Comparison of ENCODE assay signal across 22 cellular contexts in the genomic region with DNA sequence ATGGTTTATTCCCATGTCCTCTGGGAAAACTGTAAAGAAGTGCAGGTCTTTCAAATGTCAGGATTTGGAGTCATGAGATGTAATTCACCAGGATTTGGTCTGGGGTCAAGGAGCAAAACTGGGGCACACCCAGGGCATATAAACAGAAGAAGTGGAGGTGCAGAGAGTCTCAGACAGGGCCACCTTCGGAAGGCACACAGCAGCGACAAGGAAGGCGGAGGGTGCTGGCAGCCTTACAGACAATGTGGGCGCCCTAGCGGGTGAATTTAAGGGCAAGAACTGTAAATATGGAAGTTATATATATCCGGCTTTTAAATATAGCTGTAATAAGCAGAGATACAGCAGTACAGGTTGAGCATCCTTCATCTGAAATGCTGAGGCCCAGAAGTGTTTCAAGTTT. TPM values are rescaled to one million over a fixed set of nuclear protein-coding genes. Genes with fewer than 3 reads are reported as not detected.
A peak's percentile ranks its signal among the peaks of the same experiment; 100 is the strongest.
DNase-seq lines count a peak whose midpoint lies in the region; ATAC-seq and TF ChIP-seq lines count a peak whose summit lies in the region.
"Had no signal": no experiment of that assay in that cellular context is flagged by ENCODE, and none has a peak within 500 bp of the region (broad histone marks: within the 10 kb centered on the region; RNA-seq: fewer than 3 reads in every experiment).

No MANE protein-coding gene starts in this region.

- no peak for TF ChIP-seq POLR2A in gastrocnemius medialis (IDR thresholded peaks at IDR 0.05)

- in situ Hi-C loops in gastrocnemius medialis (cut with MboI; ENCODE audit: low sequenced_read_pairs in 4 of 4) = no loop called here

- H3K9me3 ChIP-seq in A673 (ENCODE audit: low read depth, low read length, poor library complexity, severe bottlenecking) (no peaks in the 10 kb centered on the region), endodermal cell (ENCODE audit: control insufficient read depth, low read length) (no peaks in the 10 kb centered on the region), gastrocnemius medialis (no peaks in the 10 kb centered on the region)
- no peaks in the 10 kb centered on the region for H3K9me3 ChIP-seq in CD4-positive, alpha-beta memory T cell (ENCODE audit: control insufficient read depth in 1 of 2, low read length in 2 of 2)
- H3K9me3 ChIP-seq: BE2C had no signal

- POLR2A ChIA-PET in A673 (lab: Charles Lee; ENCODE audit: low non-redundant PET) = no interaction called here
- POLR2A ChIA-PET in CD4-positive, alpha-beta memory T cell (lab: Charles Lee; ENCODE audit: partially characterized antibody) = no interaction called here

- peak overlapping the region in 4 of 7 donors; percentile 16 to 81 (median 56) for H3K27ac Mint-ChIP-seq in CD4-positive, alpha-beta memory T cell
- H3K27ac Mint-ChIP-seq in endodermal cell = no peak overlapping the region
- H3K27ac Mint-ChIP-seq: CD14-positive monocyte had no signal

- ATAC-seq in HG03175 (IDR thresholded peaks at IDR 0.05; ENCODE audit: unreplicated experiment) (no peak), gastrocnemius medialis (no peak)

- TSS peak; percentile 19 for BruUV-seq in A673 (replicated peaks; lab: Mats Ljungman, UMichigan)

- no peak for DNase-seq in A673 (ENCODE audit: low spot score)
- no peak for DNase-seq in CD4-positive, alpha-beta memory T cell
- peak; percentile 21 for DNase-seq in endodermal cell
- peak; percentile 11 for DNase-seq in stimulated activated CD8-positive, alpha-beta memory T cell treated with anti-CD3 and anti-CD28 coated beads, Interleukin-4, amount 100 ng/mL, for 48 hours
- no peak for DNase-seq in KG1 (lab: John Stamatoyannopoulos, UW)
- no peak for DNase-seq in gastrocnemius medialis
- DNase-seq: BE2C, Calu3, DMS79 treated with DMSO at 0.1 percent for 48 hours, GF-D8, Kasumi-1, NCI-H1105 treated with DMSO at 0.1 percent for 48 hours, NCI-H146, NCI-H1930, NCI-H2107, NCI-H446, NCI-H524 treated with DMSO at 0.1 percent for 48 hours, NCI-H774, SHP77 had no signal

- CTCF ChIA-PET in A673 (lab: Charles Lee) = no interaction called here
- CTCF ChIA-PET in CD4-positive, alpha-beta memory T cell (lab: Charles Lee; ENCODE audit: partially characterized antibody) = no interaction called here

- peaks cover 15 to 39% of the 10 kb centered on the region in 2 donors for H3K36me3 Mint-ChIP-seq in CD4-positive, alpha-beta memory T cell
- H3K36me3 Mint-ChIP-seq in endodermal cell (ENCODE audit: low read depth) = peaks cover 3% of the 10 kb centered on the region

- H3K27ac ChIP-seq in A673 (ENCODE audit: low read depth, low read length, poor library complexity, severe bottlenecking) (no peak overlapping the region), endodermal cell (ENCODE audit: low read depth, low read length) (no peak overlapping the region), gastrocnemius medialis (no peak overlapping the region)
- H3K27ac ChIP-seq in CD4-positive, alpha-beta memory T cell (ENCODE audit: low read depth, low read length) = no peak overlapping the region
- H3K27ac ChIP-seq: RWPE1 had no signal

- TF ChIP-seq CTCF in A673 (conservative IDR thresholded peaks at IDR 0.05; ENCODE audit: low read depth, low read length) = no peak
- TF ChIP-seq CTCF in endodermal cell (conservative IDR thresholded peaks at IDR 0.05) = no peak
- TF ChIP-seq CTCF in gastrocnemius medialis (IDR thresholded peaks at IDR 0.05 in 4 of 5, conservative IDR thresholded peaks at IDR 0.05 in 1 of 5) = no peak

- H3K36me3 ChIP-seq in A673 (ENCODE audit: insufficient read depth, low read length, poor library complexity, severe bottlenecking) (no peaks in the 10 kb centered on the region), endodermal cell (ENCODE audit: control insufficient read depth, insufficient read depth, low read length) (no peaks in the 10 kb centered on the region), gastrocnemius medialis (peaks cover 0 to 4% of the 10 kb centered on the region in 2 donors)
- H3K36me3 ChIP-seq in CD4-positive, alpha-beta memory T cell (ENCODE audit: insufficient read depth, low read length) = peaks cover 5% of the 10 kb centered on the region
- H3K36me3 ChIP-seq: BE2C had no signal

- 95 to 100% methylated on average over 6 of the region's 6 CpGs for WGBS in endodermal cell (ENCODE audit: insufficient coverage in 1 of 2, insufficient read length in 1 of 2), 2 experiments

- H3K27me3 ChIP-seq in A673 (replicated peaks; ENCODE audit: insufficient read depth, low read depth, low read length, poor library complexity) (no peaks in the 10 kb centered on the region), endodermal cell (ENCODE audit: control insufficient read depth, insufficient read depth, low read length, poor library complexity, severe bottlenecking) (no peaks in the 10 kb centered on the region), gastrocnemius medialis (no peaks in the 10 kb centered on the region)
- H3K27me3 ChIP-seq in CD4-positive, alpha-beta memory T cell (ENCODE audit: insufficient read depth, low read length) = no peaks in the 10 kb centered on the region
- H3K27me3 ChIP-seq: BE2C had no signal

- H3K4me1 ChIP-seq in A673 (ENCODE audit: insufficient read depth, low read length, poor library complexity, severe bottlenecking) = no peaks in the 10 kb centered on the region
- no peaks in the 10 kb centered on the region for H3K4me1 ChIP-seq in CD4-positive, alpha-beta memory T cell (ENCODE audit: insufficient read depth, low read length)
- no peaks in the 10 kb centered on the region for H3K4me1 ChIP-seq in endodermal cell (ENCODE audit: control insufficient read depth, insufficient read depth, low read length)
- peaks cover 11 to 17% of the 10 kb centered on the region in 2 donors for H3K4me1 ChIP-seq in gastrocnemius medialis
- H3K4me1 ChIP-seq: BE2C had no signal

- H3K9ac ChIP-seq in endodermal cell (ENCODE audit: extremely low read depth, low read length, poor library complexity, severe bottlenecking) = no peak overlapping the region

- intact Hi-C loops in A673 (cut with micrococcal nuclease; ENCODE audit: unreplicated experiment) (no loop called here), gastrocnemius medialis (cut with DNase I; ENCODE audit: low total_unique reads) (no loop called here)
- intact Hi-C loops in CD4-positive, alpha-beta memory T cell (cut with micrococcal nuclease) = no loop called here

- H3K4me3 ChIP-seq in A673 (ENCODE audit: low read depth, low read length, poor library complexity, severe bottlenecking) = no peak overlapping the region
- H3K4me3 ChIP-seq in CD4-positive, alpha-beta memory T cell (ENCODE audit: low read length in 2 of 2) = no peak overlapping the region
- H3K4me3 ChIP-seq in endodermal cell (ENCODE audit: low read length) = no peak overlapping the region
- no peak overlapping the region for H3K4me3 ChIP-seq in gastrocnemius medialis

- no peaks in the 10 kb centered on the region for H3K4me1 Mint-ChIP-seq in CD4-positive, alpha-beta memory T cell
- peaks cover 3% of the 10 kb centered on the region for H3K4me1 Mint-ChIP-seq in endodermal cell

- H3K27me3 Mint-ChIP-seq in CD4-positive, alpha-beta memory T cell = no peaks in the 10 kb centered on the region
- no peaks in the 10 kb centered on the region for H3K27me3 Mint-ChIP-seq in endodermal cell (ENCODE audit: insufficient read depth)

- H3K9me3 Mint-ChIP-seq in CD4-positive, alpha-beta memory T cell = no peaks in the 10 kb centered on the region
- peaks cover 1% of the 10 kb centered on the region for H3K9me3 Mint-ChIP-seq in endodermal cell

- H3K4me3 Mint-ChIP-seq in CD4-positive, alpha-beta memory T cell = no peak overlapping the region
- no peak overlapping the region for H3K4me3 Mint-ChIP-seq in endodermal cell
- H3K4me3 Mint-ChIP-seq: CD14-positive monocyte had no signal

RNA-seq across cellular contexts. Expression of gene DHRS12, which starts 31.2 kb away (rescaled TPM):
- 2.8 and 3.1 TPM in 2 replicates for total RNA-seq in A673 (2021)
- total RNA-seq in CD4-positive, alpha-beta memory T cell = 10 to 100 TPM; 23.6 to 24.3 TPM
- 10 to 100 TPM; 37.1 to 38.9 TPM for polyA plus RNA-seq in CD4-positive, alpha-beta memory T cell
- total RNA-seq in endodermal cell = 10 to 100 TPM; 13.8 to 19.8 TPM
- polyA plus RNA-seq in endodermal cell (2013, experiment 1 of 2) = 18.1 TPM
- polyA plus RNA-seq in endodermal cell (2013, experiment 2 of 2) = 11.8 TPM
- total RNA-seq in gastrocnemius medialis = 1 to 10 TPM; 1.8 to 6.0 (median 4.7) TPM

Comparison
In these comparisons a context has a peak if more than half of its experiments do, and no peak if none do; other contexts are left out.
1. DNase-seq: peak in endodermal cell (single experiment) and stimulated activated CD8-positive, alpha-beta memory T cell treated with anti-CD3 and anti-CD28 coated beads, Interleukin-4, amount 100 ng/mL, for 48 hours (single experiment); none in A673 (single experiment), CD4-positive, alpha-beta memory T cell (0 of 5), KG1 (single experiment) and gastrocnemius medialis (0 of 2).